In genomic region chr12:59494617-59495016, GRCh38 we compare ENCODE assay signal across 20 cellular contexts.
DNase-seq lines count a peak whose midpoint lies in the region; ATAC-seq and TF ChIP-seq lines count a peak whose summit lies in the region.
"Had no signal": no experiment of that assay in that cellular context is flagged by ENCODE, and none has a peak within 500 bp of the region (broad histone marks: within the 10 kb centered on the region; RNA-seq: fewer than 3 reads in every experiment).

No MANE protein-coding gene starts in this region.

- DNase-seq in endodermal cell: no peak
- DNase-seq in mesenteric fat pad (ENCODE audit: low spot score): no peak
- DNase-seq in DMS53 (lab: John Stamatoyannopoulos, UW): no peak
- DNase-seq in ovary: no peak
- DNase-seq: Calu3, MM.1S, NCI-H2029, NCI-H446 treated with DMSO at 0.1 percent for 48 hours, NCI-H526 treated with DMSO at 0.1 percent for 48 hours, SHP77, T-helper 1 cell had no signal

- H3K27me3 ChIP-seq in endodermal cell (ENCODE audit: control insufficient read depth, insufficient read depth, low read length, poor library complexity, severe bottlenecking) (no peaks in the 10 kb centered on the region), ovary (no peaks in the 10 kb centered on the region)

- no peaks in the 10 kb centered on the region for H3K27me3 Mint-ChIP-seq in endodermal cell (ENCODE audit: insufficient read depth)

- H3K9ac ChIP-seq in endodermal cell (ENCODE audit: extremely low read depth, low read length, poor library complexity, severe bottlenecking): no peak overlapping the region
- H3K9ac ChIP-seq: KMS-11 had no signal

- no peak for TF ChIP-seq EP300 in ovary (IDR thresholded peaks at IDR 0.05)

- peak; percentile 66 for ATAC-seq in GM19328 (IDR thresholded peaks at IDR 0.05; ENCODE audit: unreplicated experiment)
- peak; percentile 80 for ATAC-seq in HG02588 (IDR thresholded peaks at IDR 0.05; ENCODE audit: unreplicated experiment)
- peak; percentile 85 for ATAC-seq in HG03139 (IDR thresholded peaks at IDR 0.05; ENCODE audit: unreplicated experiment)
- ATAC-seq: HCT116 had no signal

- intact Hi-C loops in ovary (cut with DNase I): no loop called here

- no peak overlapping the region for H3K4me3 Mint-ChIP-seq in endodermal cell
- H3K4me3 Mint-ChIP-seq: T-helper 2 cell treated with Interferon-gamma antibody and Interleukin-4, amounts not matched to agents 5 μg/mL and 100 μg/mL, for 36 hours had no signal

- no peaks in the 10 kb centered on the region for H3K9me3 Mint-ChIP-seq in endodermal cell
- H3K9me3 Mint-ChIP-seq: IgD-negative memory B cell; T-helper 2 cell treated with Interferon-gamma antibody and Interleukin-4, amounts not matched to agents 5 μg/mL and 100 μg/mL, for 36 hours had no signal

- no peak overlapping the region for H3K27ac Mint-ChIP-seq in endodermal cell
- H3K27ac Mint-ChIP-seq: IgD-negative memory B cell; T-helper 2 cell treated with Interferon-gamma antibody and Interleukin-4, amounts not matched to agents 5 μg/mL and 100 μg/mL, for 36 hours had no signal

- H3K4me1 ChIP-seq in endodermal cell (ENCODE audit: control insufficient read depth, insufficient read depth, low read length): no peaks in the 10 kb centered on the region
- no peaks in the 10 kb centered on the region for H3K4me1 ChIP-seq in ovary (ENCODE audit: insufficient read depth)

- TF ChIP-seq CTCF in endodermal cell (conservative IDR thresholded peaks at IDR 0.05) (no peak), ovary (IDR thresholded peaks at IDR 0.05) (no peak)

- no peaks in the 10 kb centered on the region for H3K4me1 Mint-ChIP-seq in endodermal cell

- H3K36me3 ChIP-seq in endodermal cell (ENCODE audit: control insufficient read depth, insufficient read depth, low read length): no peaks in the 10 kb centered on the region
- no peaks in the 10 kb centered on the region for H3K36me3 ChIP-seq in ovary

- peaks cover 2% of the 10 kb centered on the region for H3K36me3 Mint-ChIP-seq in endodermal cell (ENCODE audit: low read depth)

- no peak for TF ChIP-seq POLR2A in ovary (IDR thresholded peaks at IDR 0.05)

- no peak overlapping the region for H3K27ac ChIP-seq in endodermal cell (ENCODE audit: low read depth, low read length)
- H3K27ac ChIP-seq in ovary: no peak overlapping the region
- H3K27ac ChIP-seq: HL-60, KMS-11, RWPE1 had no signal

- no peaks in the 10 kb centered on the region for H3K9me3 ChIP-seq in endodermal cell (ENCODE audit: control insufficient read depth, low read length)
- no peaks in the 10 kb centered on the region for H3K9me3 ChIP-seq in ovary

- H3K4me3 ChIP-seq in endodermal cell (ENCODE audit: low read length): no peak overlapping the region
- no peak overlapping the region for H3K4me3 ChIP-seq in ovary
